In the genomic region with DNA sequence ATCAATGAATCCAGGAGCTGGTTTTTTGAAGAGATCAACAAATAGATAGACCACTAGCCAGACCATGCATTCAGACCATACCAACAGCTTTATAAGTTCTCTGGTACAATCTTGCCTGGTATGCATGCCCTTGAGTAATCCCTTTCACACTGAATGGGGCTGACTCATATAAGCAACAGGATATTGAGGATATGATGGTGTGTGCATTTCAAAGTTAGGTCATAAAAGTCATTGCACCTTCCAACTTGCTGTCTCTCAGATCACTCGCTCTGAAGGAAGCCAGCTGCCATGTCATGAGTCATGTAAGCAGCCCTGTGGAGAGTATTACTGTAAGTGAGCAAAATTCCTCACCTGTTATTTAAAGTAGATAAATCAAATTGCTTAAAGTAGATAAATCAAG, we compare ENCODE assay signal across 1 cellular context.
A peak's percentile ranks its signal among the peaks of the same experiment; 100 is the strongest.
TF ChIP-seq lines count a peak whose summit lies in the region.

No MANE protein-coding gene starts in this region.

TF ChIP-seq in HepG2, 621 proteins besides CTCF, POLR2A, EP300 and RAD21 (continued from another document and continues in another):
- TF ChIP-seq, protein P1, sequence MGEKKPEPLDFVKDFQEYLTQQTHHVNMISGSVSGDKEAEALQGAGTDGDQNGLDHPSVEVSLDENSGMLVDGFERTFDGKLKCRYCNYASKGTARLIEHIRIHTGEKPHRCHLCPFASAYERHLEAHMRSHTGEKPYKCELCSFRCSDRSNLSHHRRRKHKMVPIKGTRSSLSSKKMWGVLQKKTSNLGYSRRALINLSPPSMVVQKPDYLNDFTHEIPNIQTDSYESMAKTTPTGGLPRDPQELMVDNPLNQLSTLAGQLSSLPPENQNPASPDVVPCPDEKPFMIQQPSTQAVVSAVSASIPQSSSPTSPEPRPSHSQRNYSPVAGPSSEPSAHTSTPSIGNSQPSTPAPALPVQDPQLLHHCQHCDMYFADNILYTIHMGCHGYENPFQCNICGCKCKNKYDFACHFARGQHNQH (CRISPR knock-in tag; IDR thresholded peaks at IDR 0.05): no peak
- TF ChIP-seq ZNF329 (CRISPR knock-in tag; IDR thresholded peaks at IDR 0.05; ENCODE audit: low read depth): no peak
- TF ChIP-seq, protein P2, sequence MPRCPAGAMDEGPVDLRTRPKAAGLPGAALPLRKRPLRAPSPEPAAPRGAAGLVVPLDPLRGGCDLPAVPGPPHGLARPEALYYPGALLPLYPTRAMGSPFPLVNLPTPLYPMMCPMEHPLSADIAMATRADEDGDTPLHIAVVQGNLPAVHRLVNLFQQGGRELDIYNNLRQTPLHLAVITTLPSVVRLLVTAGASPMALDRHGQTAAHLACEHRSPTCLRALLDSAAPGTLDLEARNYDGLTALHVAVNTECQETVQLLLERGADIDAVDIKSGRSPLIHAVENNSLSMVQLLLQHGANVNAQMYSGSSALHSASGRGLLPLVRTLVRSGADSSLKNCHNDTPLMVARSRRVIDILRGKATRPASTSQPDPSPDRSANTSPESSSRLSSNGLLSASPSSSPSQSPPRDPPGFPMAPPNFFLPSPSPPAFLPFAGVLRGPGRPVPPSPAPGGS (CRISPR knock-in tag; IDR thresholded peaks at IDR 0.05): no peak
- TF ChIP-seq MBNL3 (CRISPR knock-in tag; conservative IDR thresholded peaks at IDR 0.05): no peak
- TF ChIP-seq NAIF1 (CRISPR knock-in tag; IDR thresholded peaks at IDR 0.05; ENCODE audit: borderline replicate concordance): no peak
- TF ChIP-seq ZNF567 (CRISPR knock-in tag; IDR thresholded peaks at IDR 0.05; ENCODE audit: borderline replicate concordance): no peak
- no peak for TF ChIP-seq ZNF607 (CRISPR knock-in tag; IDR thresholded peaks at IDR 0.05; ENCODE audit: borderline replicate concordance)
- TF ChIP-seq POGZ (CRISPR knock-in tag; IDR thresholded peaks at IDR 0.05): no peak
- TF ChIP-seq, protein P3, sequence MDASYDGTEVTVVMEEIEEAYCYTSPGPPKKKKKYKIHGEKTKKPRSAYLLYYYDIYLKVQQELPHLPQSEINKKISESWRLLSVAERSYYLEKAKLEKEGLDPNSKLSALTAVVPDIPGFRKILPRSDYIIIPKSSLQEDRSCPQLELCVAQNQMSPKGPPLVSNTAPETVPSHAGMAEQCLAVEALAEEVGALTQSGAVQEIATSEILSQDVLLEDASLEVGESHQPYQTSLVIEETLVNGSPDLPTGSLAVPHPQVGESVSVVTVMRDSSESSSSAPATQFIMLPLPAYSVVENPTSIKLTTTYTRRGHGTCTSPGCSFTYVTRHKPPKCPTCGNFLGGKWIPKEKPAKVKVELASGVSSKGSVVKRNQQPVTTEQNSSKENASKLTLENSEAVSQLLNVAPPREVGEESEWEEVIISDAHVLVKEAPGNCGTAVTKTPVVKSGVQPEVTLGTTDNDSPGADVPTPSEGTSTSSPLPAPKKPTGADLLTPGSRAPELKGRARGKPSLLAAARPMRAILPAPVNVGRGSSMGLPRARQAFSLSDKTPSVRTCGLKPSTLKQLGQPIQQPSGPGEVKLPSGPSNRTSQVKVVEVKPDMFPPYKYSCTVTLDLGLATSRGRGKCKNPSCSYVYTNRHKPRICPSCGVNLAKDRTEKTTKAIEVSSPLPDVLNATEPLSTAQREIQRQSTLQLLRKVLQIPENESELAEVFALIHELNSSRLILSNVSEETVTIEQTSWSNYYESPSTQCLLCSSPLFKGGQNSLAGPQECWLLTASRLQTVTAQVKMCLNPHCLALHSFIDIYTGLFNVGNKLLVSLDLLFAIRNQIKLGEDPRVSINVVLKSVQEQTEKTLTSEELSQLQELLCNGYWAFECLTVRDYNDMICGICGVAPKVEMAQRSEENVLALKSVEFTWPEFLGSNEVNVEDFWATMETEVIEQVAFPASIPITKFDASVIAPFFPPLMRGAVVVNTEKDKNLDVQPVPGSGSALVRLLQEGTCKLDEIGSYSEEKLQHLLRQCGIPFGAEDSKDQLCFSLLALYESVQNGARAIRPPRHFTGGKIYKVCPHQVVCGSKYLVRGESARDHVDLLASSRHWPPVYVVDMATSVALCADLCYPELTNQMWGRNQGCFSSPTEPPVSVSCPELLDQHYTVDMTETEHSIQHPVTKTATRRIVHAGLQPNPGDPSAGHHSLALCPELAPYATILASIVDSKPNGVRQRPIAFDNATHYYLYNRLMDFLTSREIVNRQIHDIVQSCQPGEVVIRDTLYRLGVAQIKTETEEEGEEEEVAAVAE (CRISPR knock-in tag; IDR thresholded peaks at IDR 0.05; ENCODE audit: borderline replicate concordance): no peak
- TF ChIP-seq, protein P4, sequence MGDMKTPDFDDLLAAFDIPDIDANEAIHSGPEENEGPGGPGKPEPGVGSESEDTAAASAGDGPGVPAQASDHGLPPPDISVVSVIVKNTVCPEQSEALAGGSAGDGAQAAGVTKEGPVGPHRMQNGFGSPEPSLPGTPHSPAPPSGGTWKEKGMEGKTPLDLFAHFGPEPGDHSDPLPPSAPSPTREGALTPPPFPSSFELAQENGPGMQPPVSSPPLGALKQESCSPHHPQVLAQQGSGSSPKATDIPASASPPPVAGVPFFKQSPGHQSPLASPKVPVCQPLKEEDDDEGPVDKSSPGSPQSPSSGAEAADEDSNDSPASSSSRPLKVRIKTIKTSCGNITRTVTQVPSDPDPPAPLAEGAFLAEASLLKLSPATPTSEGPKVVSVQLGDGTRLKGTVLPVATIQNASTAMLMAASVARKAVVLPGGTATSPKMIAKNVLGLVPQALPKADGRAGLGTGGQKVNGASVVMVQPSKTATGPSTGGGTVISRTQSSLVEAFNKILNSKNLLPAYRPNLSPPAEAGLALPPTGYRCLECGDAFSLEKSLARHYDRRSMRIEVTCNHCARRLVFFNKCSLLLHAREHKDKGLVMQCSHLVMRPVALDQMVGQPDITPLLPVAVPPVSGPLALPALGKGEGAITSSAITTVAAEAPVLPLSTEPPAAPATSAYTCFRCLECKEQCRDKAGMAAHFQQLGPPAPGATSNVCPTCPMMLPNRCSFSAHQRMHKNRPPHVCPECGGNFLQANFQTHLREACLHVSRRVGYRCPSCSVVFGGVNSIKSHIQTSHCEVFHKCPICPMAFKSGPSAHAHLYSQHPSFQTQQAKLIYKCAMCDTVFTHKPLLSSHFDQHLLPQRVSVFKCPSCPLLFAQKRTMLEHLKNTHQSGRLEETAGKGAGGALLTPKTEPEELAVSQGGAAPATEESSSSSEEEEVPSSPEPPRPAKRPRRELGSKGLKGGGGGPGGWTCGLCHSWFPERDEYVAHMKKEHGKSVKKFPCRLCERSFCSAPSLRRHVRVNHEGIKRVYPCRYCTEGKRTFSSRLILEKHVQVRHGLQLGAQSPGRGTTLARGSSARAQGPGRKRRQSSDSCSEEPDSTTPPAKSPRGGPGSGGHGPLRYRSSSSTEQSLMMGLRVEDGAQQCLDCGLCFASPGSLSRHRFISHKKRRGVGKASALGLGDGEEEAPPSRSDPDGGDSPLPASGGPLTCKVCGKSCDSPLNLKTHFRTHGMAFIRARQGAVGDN (CRISPR knock-in tag; IDR thresholded peaks at IDR 0.05): no peak
- no peak for TF ChIP-seq ZNF20 (CRISPR knock-in tag; IDR thresholded peaks at IDR 0.05)
- TF ChIP-seq POLR2G (IDR thresholded peaks at IDR 0.05; ENCODE audit: low read depth, low read length): no peak
- TF ChIP-seq XBP1 (CRISPR knock-in tag; IDR thresholded peaks at IDR 0.05): no peak
- no peak for TF ChIP-seq ZNF343 (CRISPR knock-in tag; IDR thresholded peaks at IDR 0.05)
- no peak for TF ChIP-seq KDM5B (CRISPR knock-in tag; IDR thresholded peaks at IDR 0.05; ENCODE audit: borderline replicate concordance)
- peak; percentile 51; the same call in 1 of the 2 replicates for TF ChIP-seq MED1 (CRISPR knock-in tag; IDR thresholded peaks at IDR 0.05)
- no peak for TF ChIP-seq NR3C1 (CRISPR knock-in tag; IDR thresholded peaks at IDR 0.05)
- TF ChIP-seq NFYC (CRISPR knock-in tag; IDR thresholded peaks at IDR 0.05): no peak
- TF ChIP-seq, protein P5, sequence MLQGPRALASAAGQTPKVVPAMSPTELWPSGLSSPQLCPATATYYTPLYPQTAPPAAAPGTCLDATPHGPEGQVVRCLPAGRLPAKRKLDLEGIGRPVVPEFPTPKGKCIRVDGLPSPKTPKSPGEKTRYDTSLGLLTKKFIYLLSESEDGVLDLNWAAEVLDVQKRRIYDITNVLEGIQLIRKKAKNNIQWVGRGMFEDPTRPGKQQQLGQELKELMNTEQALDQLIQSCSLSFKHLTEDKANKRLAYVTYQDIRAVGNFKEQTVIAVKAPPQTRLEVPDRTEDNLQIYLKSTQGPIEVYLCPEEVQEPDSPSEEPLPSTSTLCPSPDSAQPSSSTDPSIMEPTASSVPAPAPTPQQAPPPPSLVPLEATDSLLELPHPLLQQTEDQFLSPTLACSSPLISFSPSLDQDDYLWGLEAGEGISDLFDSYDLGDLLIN (CRISPR knock-in tag; IDR thresholded peaks at IDR 0.05; ENCODE audit: borderline replicate concordance): no peak
- TF ChIP-seq KLF16 (CRISPR knock-in tag; IDR thresholded peaks at IDR 0.05): no peak
- TF ChIP-seq, protein P6, sequence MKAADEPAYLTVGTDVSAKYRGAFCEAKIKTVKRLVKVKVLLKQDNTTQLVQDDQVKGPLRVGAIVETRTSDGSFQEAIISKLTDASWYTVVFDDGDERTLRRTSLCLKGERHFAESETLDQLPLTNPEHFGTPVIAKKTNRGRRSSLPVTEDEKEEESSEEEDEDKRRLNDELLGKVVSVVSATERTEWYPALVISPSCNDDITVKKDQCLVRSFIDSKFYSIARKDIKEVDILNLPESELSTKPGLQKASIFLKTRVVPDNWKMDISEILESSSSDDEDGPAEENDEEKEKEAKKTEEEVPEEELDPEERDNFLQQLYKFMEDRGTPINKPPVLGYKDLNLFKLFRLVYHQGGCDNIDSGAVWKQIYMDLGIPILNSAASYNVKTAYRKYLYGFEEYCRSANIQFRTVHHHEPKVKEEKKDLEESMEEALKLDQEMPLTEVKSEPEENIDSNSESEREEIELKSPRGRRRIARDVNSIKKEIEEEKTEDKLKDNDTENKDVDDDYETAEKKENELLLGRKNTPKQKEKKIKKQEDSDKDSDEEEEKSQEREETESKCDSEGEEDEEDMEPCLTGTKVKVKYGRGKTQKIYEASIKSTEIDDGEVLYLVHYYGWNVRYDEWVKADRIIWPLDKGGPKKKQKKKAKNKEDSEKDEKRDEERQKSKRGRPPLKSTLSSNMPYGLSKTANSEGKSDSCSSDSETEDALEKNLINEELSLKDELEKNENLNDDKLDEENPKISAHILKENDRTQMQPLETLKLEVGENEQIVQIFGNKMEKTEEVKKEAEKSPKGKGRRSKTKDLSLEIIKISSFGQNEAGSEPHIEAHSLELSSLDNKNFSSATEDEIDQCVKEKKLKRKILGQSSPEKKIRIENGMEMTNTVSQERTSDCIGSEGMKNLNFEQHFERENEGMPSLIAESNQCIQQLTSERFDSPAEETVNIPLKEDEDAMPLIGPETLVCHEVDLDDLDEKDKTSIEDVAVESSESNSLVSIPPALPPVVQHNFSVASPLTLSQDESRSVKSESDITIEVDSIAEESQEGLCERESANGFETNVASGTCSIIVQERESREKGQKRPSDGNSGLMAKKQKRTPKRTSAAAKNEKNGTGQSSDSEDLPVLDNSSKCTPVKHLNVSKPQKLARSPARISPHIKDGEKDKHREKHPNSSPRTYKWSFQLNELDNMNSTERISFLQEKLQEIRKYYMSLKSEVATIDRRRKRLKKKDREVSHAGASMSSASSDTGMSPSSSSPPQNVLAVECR (CRISPR knock-in tag; IDR thresholded peaks at IDR 0.05; ENCODE audit: borderline replicate concordance): no peak
- TF ChIP-seq ZNF839 (CRISPR knock-in tag; IDR thresholded peaks at IDR 0.05; ENCODE audit: borderline replicate concordance): no peak
- TF ChIP-seq, protein P7, sequence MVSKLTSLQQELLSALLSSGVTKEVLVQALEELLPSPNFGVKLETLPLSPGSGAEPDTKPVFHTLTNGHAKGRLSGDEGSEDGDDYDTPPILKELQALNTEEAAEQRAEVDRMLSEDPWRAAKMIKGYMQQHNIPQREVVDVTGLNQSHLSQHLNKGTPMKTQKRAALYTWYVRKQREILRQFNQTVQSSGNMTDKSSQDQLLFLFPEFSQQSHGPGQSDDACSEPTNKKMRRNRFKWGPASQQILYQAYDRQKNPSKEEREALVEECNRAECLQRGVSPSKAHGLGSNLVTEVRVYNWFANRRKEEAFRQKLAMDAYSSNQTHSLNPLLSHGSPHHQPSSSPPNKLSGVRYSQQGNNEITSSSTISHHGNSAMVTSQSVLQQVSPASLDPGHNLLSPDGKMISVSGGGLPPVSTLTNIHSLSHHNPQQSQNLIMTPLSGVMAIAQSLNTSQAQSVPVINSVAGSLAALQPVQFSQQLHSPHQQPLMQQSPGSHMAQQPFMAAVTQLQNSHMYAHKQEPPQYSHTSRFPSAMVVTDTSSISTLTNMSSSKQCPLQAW (CRISPR knock-in tag; IDR thresholded peaks at IDR 0.05): no peak
- TF ChIP-seq SMAD1 (CRISPR knock-in tag; IDR thresholded peaks at IDR 0.05; ENCODE audit: borderline replicate concordance, low read depth): no peak
- TF ChIP-seq, protein P8, sequence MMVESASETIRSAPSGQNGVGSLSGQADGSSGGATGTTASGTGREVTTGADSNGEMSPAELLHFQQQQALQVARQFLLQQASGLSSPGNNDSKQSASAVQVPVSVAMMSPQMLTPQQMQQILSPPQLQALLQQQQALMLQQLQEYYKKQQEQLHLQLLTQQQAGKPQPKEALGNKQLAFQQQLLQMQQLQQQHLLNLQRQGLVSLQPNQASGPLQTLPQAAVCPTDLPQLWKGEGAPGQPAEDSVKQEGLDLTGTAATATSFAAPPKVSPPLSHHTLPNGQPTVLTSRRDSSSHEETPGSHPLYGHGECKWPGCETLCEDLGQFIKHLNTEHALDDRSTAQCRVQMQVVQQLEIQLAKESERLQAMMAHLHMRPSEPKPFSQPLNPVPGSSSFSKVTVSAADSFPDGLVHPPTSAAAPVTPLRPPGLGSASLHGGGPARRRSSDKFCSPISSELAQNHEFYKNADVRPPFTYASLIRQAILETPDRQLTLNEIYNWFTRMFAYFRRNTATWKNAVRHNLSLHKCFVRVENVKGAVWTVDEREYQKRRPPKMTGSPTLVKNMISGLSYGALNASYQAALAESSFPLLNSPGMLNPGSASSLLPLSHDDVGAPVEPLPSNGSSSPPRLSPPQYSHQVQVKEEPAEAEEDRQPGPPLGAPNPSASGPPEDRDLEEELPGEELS (CRISPR knock-in tag; IDR thresholded peaks at IDR 0.05): 0 out of 2 replicates have a peak, but pooled peaks have one; percentile 37
- no peak for TF ChIP-seq ZNF850 (CRISPR knock-in tag; conservative IDR thresholded peaks at IDR 0.05)
- TF ChIP-seq ZNF761 (CRISPR knock-in tag; conservative IDR thresholded peaks at IDR 0.05): no peak
- TF ChIP-seq, protein P9, sequence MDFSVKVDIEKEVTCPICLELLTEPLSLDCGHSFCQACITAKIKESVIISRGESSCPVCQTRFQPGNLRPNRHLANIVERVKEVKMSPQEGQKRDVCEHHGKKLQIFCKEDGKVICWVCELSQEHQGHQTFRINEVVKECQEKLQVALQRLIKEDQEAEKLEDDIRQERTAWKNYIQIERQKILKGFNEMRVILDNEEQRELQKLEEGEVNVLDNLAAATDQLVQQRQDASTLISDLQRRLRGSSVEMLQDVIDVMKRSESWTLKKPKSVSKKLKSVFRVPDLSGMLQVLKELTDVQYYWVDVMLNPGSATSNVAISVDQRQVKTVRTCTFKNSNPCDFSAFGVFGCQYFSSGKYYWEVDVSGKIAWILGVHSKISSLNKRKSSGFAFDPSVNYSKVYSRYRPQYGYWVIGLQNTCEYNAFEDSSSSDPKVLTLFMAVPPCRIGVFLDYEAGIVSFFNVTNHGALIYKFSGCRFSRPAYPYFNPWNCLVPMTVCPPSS (IDR thresholded peaks at IDR 0.05): no peak
- peak; percentile 73 for TF ChIP-seq ZBTB21 (CRISPR knock-in tag; IDR thresholded peaks at IDR 0.05)
- no peak; the same call in 1 of the 2 replicates for TF ChIP-seq FOXO1 (CRISPR knock-in tag; IDR thresholded peaks at IDR 0.05)
- peak; percentile 96 for TF ChIP-seq FOSL2 (CRISPR knock-in tag; IDR thresholded peaks at IDR 0.05)
- TF ChIP-seq NCOR1 (IDR thresholded peaks at IDR 0.05; ENCODE audit: borderline replicate concordance, low read length): no peak
- TF ChIP-seq ATF7-NPFF (CRISPR knock-in tag; IDR thresholded peaks at IDR 0.05; ENCODE audit: low read depth): no peak
- TF ChIP-seq, protein P10, sequence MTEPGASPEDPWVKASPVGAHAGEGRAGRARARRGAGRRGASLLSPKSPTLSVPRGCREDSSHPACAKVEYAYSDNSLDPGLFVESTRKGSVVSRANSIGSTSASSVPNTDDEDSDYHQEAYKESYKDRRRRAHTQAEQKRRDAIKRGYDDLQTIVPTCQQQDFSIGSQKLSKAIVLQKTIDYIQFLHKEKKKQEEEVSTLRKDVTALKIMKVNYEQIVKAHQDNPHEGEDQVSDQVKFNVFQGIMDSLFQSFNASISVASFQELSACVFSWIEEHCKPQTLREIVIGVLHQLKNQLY (CRISPR knock-in tag; IDR thresholded peaks at IDR 0.05): no peak
